Comparison of ENCODE assay signal across 7 cellular contexts in the genomic region with DNA sequence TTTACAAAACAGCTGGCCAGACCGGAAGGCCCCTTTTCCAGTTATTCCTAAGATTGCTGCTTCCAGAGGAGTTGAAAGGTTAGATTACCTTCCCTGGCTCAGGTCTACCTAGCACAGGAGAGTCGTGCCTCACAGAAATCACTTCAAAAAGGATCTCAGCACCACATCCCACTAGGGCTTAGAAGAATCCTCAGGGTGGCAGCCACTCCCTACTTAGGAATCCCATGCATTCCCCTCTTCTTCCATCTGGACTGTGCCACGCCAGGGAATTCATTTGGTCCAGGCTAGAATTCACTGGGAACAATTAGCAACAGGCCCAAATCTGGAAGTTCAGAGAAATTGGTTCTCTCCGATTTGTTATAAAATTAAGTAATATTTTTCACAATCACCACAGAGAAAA.
DNase-seq lines count a peak whose midpoint lies in the region; TF ChIP-seq lines count a peak whose summit lies in the region.

No MANE protein-coding gene starts in this region.

- peaks cover 0 to under 1% of the 10 kb centered on the region in 2 experiments; a peak in 1 of 3 replicates for H3K36me3 ChIP-seq in HEK293 (ENCODE audit: control insufficient read depth in 2 of 2, insufficient read depth in 1 of 2, low read length in 2 of 2)
- no peaks in the 10 kb centered on the region for H3K36me3 ChIP-seq in stomach smooth muscle (ENCODE audit: control insufficient read depth in 2 of 2, insufficient read depth in 2 of 2, low read length in 2 of 2)

- CTCF ChIA-PET in HEK293 (lab: Yijun Ruan, JAX), result interaction anchor here (1.2 kb wide), 1 partner anchor 42 kb away, joined by 3 read pairs; no protein-coding TSS in a partner anchor

- no peak overlapping the region; the same call in 1 of the 2 replicates for H3K27ac ChIP-seq in HEK293 (ENCODE audit: extremely low read depth, low read depth, low read length)
- peak overlapping the region; percentile 95 for H3K27ac ChIP-seq in stomach smooth muscle (ENCODE audit: low read length)

- no peaks in the 10 kb centered on the region for H3K9me3 ChIP-seq in HEK293 (ENCODE audit: control insufficient read depth, insufficient read depth, low read depth, low read length)
- no peaks in the 10 kb centered on the region for H3K9me3 ChIP-seq in stomach smooth muscle (ENCODE audit: control insufficient read depth in 2 of 2, low read length in 2 of 2)

- no peak for TF ChIP-seq CTCF in HEK293 (tag by site-specific recombination; IDR thresholded peaks at IDR 0.05)

- POLR2A ChIA-PET in HEK293 (lab: Yijun Ruan, JAX), result interaction anchor here (0.9 to 2.3 kb wide), 3 partner anchors 30 to 130 kb away, joined by 3 to 17 read pairs (median 3); no protein-coding TSS in a partner anchor

- DNase-seq in SW480 (ENCODE audit: low spot score) (peak; percentile 85), NCI-H1417 treated with DMSO at 0.1 percent for 48 hours (lab: John Stamatoyannopoulos, UW) (no peak), middle frontal gyrus (ENCODE audit: extremely low spot score, low spot score) (no peak), NCI-H128 (lab: John Stamatoyannopoulos, UW; ENCODE audit: unreplicated experiment) (no peak)

- H3K9ac ChIP-seq in stomach smooth muscle (ENCODE audit: low read length in 2 of 2), result peak overlapping the region; percentile 83 to 93

- H3K4me1 ChIP-seq in HEK293 (ENCODE audit: control insufficient read depth, insufficient read depth, low read length) (no peaks in the 10 kb centered on the region), stomach smooth muscle (ENCODE audit: control insufficient read depth, insufficient read depth, low read length) (peaks cover 38% of the 10 kb centered on the region)

- H3K4me3 ChIP-seq in HEK293 (ENCODE audit: low read depth, low read length) (no peak overlapping the region; the same call in 1 of the 2 replicates), iPS-11a (ENCODE audit: low read depth, low read length) (peak overlapping the region; percentile 83), stomach smooth muscle (ENCODE audit: low read length in 2 of 2) (peak overlapping the region in 1 of 2 donors; percentile 90)

- no peaks in the 10 kb centered on the region for H3K27me3 ChIP-seq in stomach smooth muscle (ENCODE audit: control insufficient read depth in 1 of 2, insufficient read depth in 2 of 2, low read length in 2 of 2)

TF ChIP-seq in HEK293, 187 proteins besides CTCF, POLR2A, EP300 and RAD21:
- TF ChIP-seq ZNF112 (tag by site-specific recombination; IDR thresholded peaks at IDR 0.05) (no peak), KLF1 (tag by site-specific recombination; IDR thresholded peaks at IDR 0.05) (0 out of 2 replicates have a peak, but pooled peaks have one; percentile 45)
